In genomic region chr17:72566671-72567484, GRCh38 we compare ENCODE assay signal across 21 cellular contexts.
DNase-seq lines count a peak whose midpoint lies in the region; ATAC-seq, FAIRE-seq and TF ChIP-seq lines count a peak whose summit lies in the region.
"Had no signal": no experiment of that assay in that cellular context is flagged by ENCODE, and none has a peak within 500 bp of the region (broad histone marks: within the 10 kb centered on the region; RNA-seq: fewer than 3 reads in every experiment).

No MANE protein-coding gene starts in this region.

- H3K9me3 Mint-ChIP-seq in activated CD8-positive, alpha-beta memory T cell treated with anti-CD3 and anti-CD28 coated beads, Interleukin-2, amount 10 ng/mL, durations not matched to agents 7 days and 5 days (ENCODE audit: low read depth): no peaks in the 10 kb centered on the region
- H3K9me3 Mint-ChIP-seq in astrocyte (ENCODE audit: unreplicated experiment) (no peaks in the 10 kb centered on the region), CD14-positive monocyte (no peaks in the 10 kb centered on the region)
- H3K9me3 Mint-ChIP-seq: stimulated activated naive CD8-positive, alpha-beta T cell treated with anti-CD3 and anti-CD28 coated beads, Interleukin-15, amount 100 ng/mL, for 72 hours had no signal

- TF ChIP-seq CTCF in KMS-11 (conservative IDR thresholded peaks at IDR 0.05; ENCODE audit: low read depth, low read length): no peak
- TF ChIP-seq CTCF in astrocyte (IDR thresholded peaks at IDR 0.05; ENCODE audit: insufficient read depth, low read depth, low read length): no peak
- TF ChIP-seq CTCF in CD14-positive monocyte (IDR thresholded peaks at IDR 0.05): no peak

- ATAC-seq in activated CD8-positive, alpha-beta memory T cell treated with anti-CD3 and anti-CD28 coated beads, Interleukin-2, amount 10 ng/mL, durations not matched to agents 7 days and 5 days: peak; percentile 60
- ATAC-seq in HG02852 (IDR thresholded peaks at IDR 0.05; ENCODE audit: unreplicated experiment): no peak
- ATAC-seq: left lobe of liver; stimulated activated naive CD8-positive, alpha-beta T cell treated with anti-CD3 and anti-CD28 coated beads, Interleukin-15, amount 100 ng/mL, for 72 hours; upper lobe of right lung had no signal

- H3K36me3 Mint-ChIP-seq in activated CD8-positive, alpha-beta memory T cell treated with anti-CD3 and anti-CD28 coated beads, Interleukin-2, amount 10 ng/mL, durations not matched to agents 7 days and 5 days: no peaks in the 10 kb centered on the region
- peaks cover 6% of the 10 kb centered on the region for H3K36me3 Mint-ChIP-seq in astrocyte (ENCODE audit: low read depth, unreplicated experiment)
- H3K36me3 Mint-ChIP-seq in CD14-positive monocyte: no peaks in the 10 kb centered on the region

- peaks cover 12% of the 10 kb centered on the region for H3K4me1 Mint-ChIP-seq in activated CD8-positive, alpha-beta memory T cell treated with anti-CD3 and anti-CD28 coated beads, Interleukin-2, amount 10 ng/mL, durations not matched to agents 7 days and 5 days
- peaks cover 22% of the 10 kb centered on the region for H3K4me1 Mint-ChIP-seq in astrocyte (ENCODE audit: low read depth, unreplicated experiment)
- no peaks in the 10 kb centered on the region for H3K4me1 Mint-ChIP-seq in CD14-positive monocyte
- H3K4me1 Mint-ChIP-seq: stimulated activated naive CD8-positive, alpha-beta T cell treated with anti-CD3 and anti-CD28 coated beads, Interleukin-15, amount 100 ng/mL, for 72 hours had no signal

- H3K79me2 ChIP-seq in KMS-11 (ENCODE audit: insufficient read depth, low read depth) (peaks cover 76% of the 10 kb centered on the region), astrocyte (ENCODE audit: insufficient read depth, low read length) (peaks cover 92% of the 10 kb centered on the region)

- H3K9ac ChIP-seq in KMS-11 (no peak overlapping the region), astrocyte (ENCODE audit: low read length) (no peak overlapping the region)
- H3K9ac ChIP-seq: GM23248 had no signal

- no peak for DNase-seq in activated CD8-positive, alpha-beta memory T cell treated with anti-CD3 and anti-CD28 coated beads, Interleukin-2, amount 10 ng/mL, durations not matched to agents 7 days and 5 days
- no peak for DNase-seq in activated CD8-positive, alpha-beta memory T cell treated with anti-CD3 and anti-CD28 coated beads for 24 hours
- DNase-seq in astrocyte (ENCODE audit: low read depth): no peak
- no peak for DNase-seq in cerebellum (ENCODE audit: low spot score)
- no peak for DNase-seq in CD14-positive monocyte (ENCODE audit: low spot score)
- DNase-seq: activated CD8-positive, alpha-beta memory T cell treated with anti-CD3 and anti-CD28 coated beads, Interleukin-2, amount 50 U/mL, for 4 hours; activated naive CD4-positive, alpha-beta T cell treated with Interleukin-2 at 50 U/mL for 16 hours; foreskin melanocyte; GDM1; GM23248; NCI-H1436 treated with DMSO at 0.1 percent for 48 hours; NCI-H2227 treated with DMSO at 0.1 percent for 48 hours; NK-92 treated with Interleukin-12 subunit alpha and Interleukin-12 subunit beta, amount 100 ng/mL, for 24 hours; stimulated activated naive CD8-positive, alpha-beta T cell treated with anti-CD3 and anti-CD28 coated beads, Interleukin-15, amount 100 ng/mL, for 72 hours; upper lobe of right lung had no signal

- peaks cover 6% of the 10 kb centered on the region for H3K27me3 Mint-ChIP-seq in activated CD8-positive, alpha-beta memory T cell treated with anti-CD3 and anti-CD28 coated beads, Interleukin-2, amount 10 ng/mL, durations not matched to agents 7 days and 5 days
- H3K27me3 Mint-ChIP-seq in astrocyte (ENCODE audit: low read depth, unreplicated experiment) (no peaks in the 10 kb centered on the region), CD14-positive monocyte (ENCODE audit: low read depth in 3 of 3) (peaks cover 3 to 16% (median 6%) of the 10 kb centered on the region in 3 donors)
- H3K27me3 Mint-ChIP-seq: stimulated activated naive CD8-positive, alpha-beta T cell treated with anti-CD3 and anti-CD28 coated beads, Interleukin-15, amount 100 ng/mL, for 72 hours had no signal

- H3K27me3 ChIP-seq in KMS-11 (ENCODE audit: insufficient read depth, low read depth): no peaks in the 10 kb centered on the region
- H3K27me3 ChIP-seq in astrocyte (ENCODE audit: insufficient read depth, low read length): no peaks in the 10 kb centered on the region
- H3K27me3 ChIP-seq: right atrium auricular region, upper lobe of right lung had no signal

- H4K20me1 ChIP-seq in KMS-11 (ENCODE audit: insufficient read depth) (no peaks in the 10 kb centered on the region), astrocyte (ENCODE audit: insufficient read depth, low read length) (peaks cover 95% of the 10 kb centered on the region)

- CTCF ChIA-PET in activated CD8-positive, alpha-beta memory T cell treated with anti-CD3 and anti-CD28 coated beads, Interleukin-2, amount 10 ng/mL, durations not matched to agents 7 days and 5 days (lab: Charles Lee): interaction anchor here (1.5 to 2.0 kb wide), 2 partner anchors 10 to 159 kb away, joined by 5 to 12 read pairs; no protein-coding TSS in a partner anchor

- H2AFZ ChIP-seq in KMS-11 (ENCODE audit: low read depth): no peak overlapping the region; the same call in 1 of the 2 replicates
- H2AFZ ChIP-seq in astrocyte (ENCODE audit: low read depth, low read length): no peak overlapping the region
- H2AFZ ChIP-seq: GM23248 had no signal

- intact Hi-C loops in CD14-positive monocyte (cut with micrococcal nuclease): no loop called here

- H3K27ac ChIP-seq in KMS-11: peak overlapping the region; percentile 3; the same call in 1 of the 2 replicates
- no peak overlapping the region for H3K27ac ChIP-seq in astrocyte (ENCODE audit: low read depth, low read length)
- peak overlapping the region; percentile 4 for H3K27ac ChIP-seq in temporal lobe (ENCODE audit: low read depth, low read length)
- H3K27ac ChIP-seq: GM23248, right atrium auricular region, upper lobe of right lung had no signal

- H3K9me3 ChIP-seq in astrocyte (ENCODE audit: insufficient read depth, low read depth, low read length): no peaks in the 10 kb centered on the region
- H3K9me3 ChIP-seq: right atrium auricular region, upper lobe of right lung had no signal

- H3K36me3 ChIP-seq in KMS-11 (ENCODE audit: insufficient read depth) (no peaks in the 10 kb centered on the region), astrocyte (ENCODE audit: insufficient read depth, low read length) (no peaks in the 10 kb centered on the region)
- H3K36me3 ChIP-seq: right atrium auricular region, upper lobe of right lung had no signal

- peak; percentile 49 for FAIRE-seq in astrocyte (lab: Jason Lieb, UNC)
- FAIRE-seq: GM12892 had no signal

- peak overlapping the region; percentile 47 for H3K27ac Mint-ChIP-seq in activated CD8-positive, alpha-beta memory T cell treated with anti-CD3 and anti-CD28 coated beads, Interleukin-2, amount 10 ng/mL, durations not matched to agents 7 days and 5 days
- H3K27ac Mint-ChIP-seq in astrocyte (ENCODE audit: unreplicated experiment) (no peak overlapping the region), CD14-positive monocyte (peak overlapping the region in 1 of 7 donors; percentile 1)

- no peak overlapping the region for H3K4me3 ChIP-seq in KMS-11 (IDR thresholded peaks at IDR 0.05; ENCODE audit: insufficient read depth, low read depth, low read length)
- no peak overlapping the region for H3K4me3 ChIP-seq in astrocyte (ENCODE audit: insufficient read depth, low read depth, low read length)
- H3K4me3 ChIP-seq: GM23248, right atrium auricular region, upper lobe of right lung had no signal

- H3K4me2 ChIP-seq in KMS-11 (no peak overlapping the region), astrocyte (ENCODE audit: low read length) (no peak overlapping the region)

- H3K4me3 Mint-ChIP-seq in activated CD8-positive, alpha-beta memory T cell treated with anti-CD3 and anti-CD28 coated beads, Interleukin-2, amount 10 ng/mL, durations not matched to agents 7 days and 5 days: peak overlapping the region; percentile 16
- H3K4me3 Mint-ChIP-seq in astrocyte (ENCODE audit: unreplicated experiment): no peak overlapping the region
- no peak overlapping the region for H3K4me3 Mint-ChIP-seq in CD14-positive monocyte
- H3K4me3 Mint-ChIP-seq: stimulated activated naive CD8-positive, alpha-beta T cell treated with anti-CD3 and anti-CD28 coated beads, Interleukin-15, amount 100 ng/mL, for 72 hours had no signal

- H3K4me1 ChIP-seq in KMS-11 (ENCODE audit: low read depth, poor library complexity, severe bottlenecking) (peaks cover 12% of the 10 kb centered on the region), astrocyte (ENCODE audit: insufficient read depth, low read length) (no peaks in the 10 kb centered on the region)
- H3K4me1 ChIP-seq: right atrium auricular region, upper lobe of right lung had no signal
